Comparison of ENCODE assay signal across 8 cellular contexts in the genomic region with DNA sequence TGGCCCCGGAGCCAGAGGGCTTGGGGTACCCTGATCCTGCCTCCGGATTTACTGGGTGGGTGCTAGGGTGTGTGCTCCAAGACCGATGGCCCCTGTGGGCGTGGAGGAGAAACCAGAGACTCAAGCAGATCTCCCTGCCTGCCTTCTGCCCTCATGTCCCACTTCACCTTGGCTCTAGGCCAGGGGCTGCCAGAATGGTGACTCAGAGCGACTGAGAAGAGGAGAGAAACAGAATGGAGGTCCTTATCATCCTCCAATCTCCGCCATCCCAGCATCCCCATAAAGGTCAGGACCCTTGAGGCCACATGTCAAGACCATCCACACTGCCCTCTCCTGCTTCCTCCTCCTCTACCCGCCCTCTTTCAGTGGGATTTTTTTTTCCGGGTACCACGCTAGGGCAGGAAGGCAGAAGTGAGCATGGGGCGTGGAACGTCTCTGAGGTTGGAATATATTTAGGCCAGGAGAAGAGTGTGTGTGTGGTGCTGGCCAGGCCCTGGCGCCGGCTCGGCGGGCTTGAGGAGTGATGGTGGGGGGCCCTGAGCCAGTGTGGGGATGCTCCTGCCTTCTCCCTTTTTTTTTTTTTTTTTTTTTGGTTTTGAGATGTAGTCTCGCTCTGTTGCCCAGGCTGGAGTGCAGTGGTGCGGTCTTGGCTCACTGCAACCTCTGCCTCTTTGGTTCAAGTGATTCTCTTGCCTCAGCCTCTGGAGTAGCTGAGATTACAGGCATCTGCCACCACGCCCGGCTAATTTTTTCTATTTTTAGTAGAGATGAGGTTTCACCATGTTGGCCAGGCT. TPM values are rescaled to one million over a fixed set of nuclear protein-coding genes. Genes with fewer than 3 reads are reported as not detected.
DNase-seq lines count a peak whose midpoint lies in the region; ATAC-seq, FAIRE-seq and TF ChIP-seq lines count a peak whose summit lies in the region.

No MANE protein-coding gene starts in this region.

- H3K4me3 ChIP-seq in Panc1 (ENCODE audit: low read depth in 2 of 2, low read length in 2 of 2) (no peak overlapping the region), fibroblast of villous mesenchyme (ENCODE audit: low read depth, low read length) (no peak overlapping the region), parathyroid adenoma (ENCODE audit: low read depth, low read length) (peak overlapping the region; percentile 9), Caco-2 (ENCODE audit: low read depth, low read length) (no peak overlapping the region)

- no peak for FAIRE-seq in H54 (lab: Jason Lieb, UNC)

- H3K36me3 Mint-ChIP-seq in Caco-2 (ENCODE audit: insufficient read depth, unreplicated experiment): no peaks in the 10 kb centered on the region

- H3K4me1 ChIP-seq in Panc1 (ENCODE audit: control insufficient read depth, insufficient read depth, low read length): peaks cover 30% of the 10 kb centered on the region
- H3K4me1 ChIP-seq in parathyroid adenoma: peaks cover 16% of the 10 kb centered on the region
- H3K4me1 ChIP-seq in Caco-2: peaks cover 25% of the 10 kb centered on the region

- DNase-seq in H54 (ENCODE audit: insufficient read length, low spot score) (peak; percentile 77), Panc1 (ENCODE audit: low read depth, low spot score) (no peak), fibroblast of villous mesenchyme (ENCODE audit: low read depth) (peak; percentile 89), Caco-2 (no peak), iPS-NIHi7 (ENCODE audit: extremely low spot score) (no peak)
- peak; percentile 62 to 64 for DNase-seq in activated T-helper 1 cell treated with anti-CD3 and anti-CD28 coated beads, Interleukin-2, amount 50 U/mL, for 16 hours (ENCODE audit: low read depth in 1 of 2, low spot score in 1 of 2)

- CTCF ChIA-PET in Panc1 (lab: Charles Lee): no interaction called here
- CTCF ChIA-PET in Caco-2 (lab: Charles Lee): no interaction called here

- H3K27ac ChIP-seq in Panc1 (ENCODE audit: low read length) (peak overlapping the region; percentile 78), parathyroid adenoma (peak overlapping the region; percentile 90)

- peak overlapping the region; percentile 45 for H3K4me2 ChIP-seq in parathyroid adenoma (ENCODE audit: low read length)

- H3K27me3 Mint-ChIP-seq in Caco-2 (ENCODE audit: insufficient read depth, unreplicated experiment): no peaks in the 10 kb centered on the region

- no peaks in the 10 kb centered on the region for H3K9me3 Mint-ChIP-seq in Caco-2 (ENCODE audit: unreplicated experiment)

- H3K9me3 ChIP-seq in Panc1 (ENCODE audit: control insufficient read depth, insufficient read depth, low read depth, low read length) (no peaks in the 10 kb centered on the region), parathyroid adenoma (ENCODE audit: control insufficient read depth, low read length) (no peaks in the 10 kb centered on the region), Caco-2 (no peaks in the 10 kb centered on the region)

- no peak overlapping the region for H3K9ac ChIP-seq in parathyroid adenoma

- no peaks in the 10 kb centered on the region for H3K79me2 ChIP-seq in parathyroid adenoma

- in situ Hi-C loops in Panc1 (cut with HindIII; ENCODE audit: low pct_unique_long_range_greater_than_20kb, low sequenced_read_pairs): no loop called here

- no peak; the same call in 1 of the 2 replicates for TF ChIP-seq POLR2A in H54 (IDR thresholded peaks at IDR 0.05; ENCODE audit: low read depth, low read length)

- ATAC-seq in Panc1: peak; percentile 22
- ATAC-seq in GM21367 (IDR thresholded peaks at IDR 0.05; ENCODE audit: unreplicated experiment): no peak

- H3K4me1 Mint-ChIP-seq in Caco-2 (ENCODE audit: low read depth, unreplicated experiment): peaks cover 13% of the 10 kb centered on the region

- no TSS peak for BruUV-seq in Panc1 (replicated peaks; lab: Mats Ljungman, UMichigan)
- no TSS peak for BruUV-seq in Caco-2 (replicated peaks; lab: Mats Ljungman, UMichigan)

- POLR2A ChIA-PET in Panc1 (lab: Charles Lee) (no interaction called here), Caco-2 (lab: Charles Lee) (interaction anchor here (1.4 kb wide), 1 partner anchor 10 kb away, joined by 3 read pairs; no protein-coding TSS in a partner anchor)

- no peak for TF ChIP-seq CTCF in Panc1 (IDR thresholded peaks at IDR 0.05)
- no peak for TF ChIP-seq CTCF in fibroblast of villous mesenchyme (IDR thresholded peaks at IDR 0.05; ENCODE audit: insufficient read depth, low read depth, low read length)
- TF ChIP-seq CTCF in parathyroid adenoma (IDR thresholded peaks at IDR 0.05): no peak
- no peak for TF ChIP-seq CTCF in Caco-2 (IDR thresholded peaks at IDR 0.05; ENCODE audit: insufficient read depth in 1 of 2, low read depth in 1 of 2, low read length in 1 of 2, severe bottlenecking in 1 of 2, unreplicated experiment in 1 of 2)

- peak overlapping the region; percentile 79 for H2AFZ ChIP-seq in parathyroid adenoma

- no peaks in the 10 kb centered on the region for H3K27me3 ChIP-seq in Panc1 (ENCODE audit: control insufficient read depth, insufficient read depth, low read length)
- no peaks in the 10 kb centered on the region for H3K27me3 ChIP-seq in parathyroid adenoma (ENCODE audit: control insufficient read depth, insufficient read depth, low read length)
- H3K27me3 ChIP-seq in Caco-2 (replicated peaks; ENCODE audit: control insufficient read depth, insufficient read depth, low read length): no peaks in the 10 kb centered on the region

- no peak overlapping the region for H3K4me3 Mint-ChIP-seq in Caco-2 (ENCODE audit: unreplicated experiment)

- no peak overlapping the region for H3K27ac Mint-ChIP-seq in Caco-2 (ENCODE audit: unreplicated experiment)

- intact Hi-C loops in Panc1 (cut with micrococcal nuclease; ENCODE audit: unreplicated experiment) (no loop called here), Caco-2 (cut with micrococcal nuclease; ENCODE audit: unreplicated experiment) (no loop called here)

- H3K36me3 ChIP-seq in Panc1 (ENCODE audit: control insufficient read depth, insufficient read depth, low read length) (no peaks in the 10 kb centered on the region), parathyroid adenoma (ENCODE audit: control insufficient read depth, insufficient read depth, low read length) (no peaks in the 10 kb centered on the region), Caco-2 (ENCODE audit: control insufficient read depth, insufficient read depth, low read length) (no peaks in the 10 kb centered on the region; the same call in 1 of the 2 replicates)

RNA-seq across cellular contexts. Expression of a gene that starts 22.3 kb away (rescaled TPM):
- total RNA-seq in Panc1 (2021; ENCODE audit: unreplicated experiment) (80.4 TPM), fibroblast of villous mesenchyme (22.0 and 28.7 TPM in 2 replicates), Caco-2 (2022) (72.0 and 72.4 TPM in 2 replicates)
- polyA plus RNA-seq in Panc1 (2012; ENCODE audit: insufficient read length): 81.1 TPM

RNA-seq across cellular contexts. Expression of a gene that starts 22.4 kb away (rescaled TPM):
- total RNA-seq in Panc1 (2021; ENCODE audit: unreplicated experiment) (43.6 TPM), fibroblast of villous mesenchyme (58.3 and 69.9 TPM in 2 replicates), Caco-2 (2022) (19.3 and 26.4 TPM in 2 replicates)
- polyA plus RNA-seq in Panc1 (2012; ENCODE audit: insufficient read length): 108 TPM

RNA-seq across cellular contexts. Expression of a gene that starts 54.5 kb away (rescaled TPM):
- total RNA-seq in Panc1 (2021; ENCODE audit: unreplicated experiment) (129 TPM), fibroblast of villous mesenchyme (95.0 and 104 TPM in 2 replicates), Caco-2 (2022) (89.6 and 92.7 TPM in 2 replicates)
- polyA plus RNA-seq in Panc1 (2012; ENCODE audit: insufficient read length): 97.8 TPM

RNA-seq across cellular contexts. Expression of a gene that starts 56.0 kb away (rescaled TPM):
- total RNA-seq in Panc1 (2021; ENCODE audit: unreplicated experiment) (52.0 TPM), fibroblast of villous mesenchyme (25.4 and 25.9 TPM in 2 replicates), Caco-2 (2022) (42.6 and 46.4 TPM in 2 replicates)
- polyA plus RNA-seq in Panc1 (2012; ENCODE audit: insufficient read length): 41.4 TPM

Comparison
In these comparisons a context has a peak if more than half of its experiments do, and no peak if none do; other contexts are left out.
1. DNase-seq: peak in H54 (single experiment), activated T-helper 1 cell treated with anti-CD3 and anti-CD28 coated beads, Interleukin-2, amount 50 U/mL, for 16 hours (2 of 2) and fibroblast of villous mesenchyme (single experiment); none in Panc1 (single experiment), Caco-2 (0 of 2) and iPS-NIHi7 (single experiment).